ENCODE assay signal across 10 cellular contexts in the genomic region with DNA sequence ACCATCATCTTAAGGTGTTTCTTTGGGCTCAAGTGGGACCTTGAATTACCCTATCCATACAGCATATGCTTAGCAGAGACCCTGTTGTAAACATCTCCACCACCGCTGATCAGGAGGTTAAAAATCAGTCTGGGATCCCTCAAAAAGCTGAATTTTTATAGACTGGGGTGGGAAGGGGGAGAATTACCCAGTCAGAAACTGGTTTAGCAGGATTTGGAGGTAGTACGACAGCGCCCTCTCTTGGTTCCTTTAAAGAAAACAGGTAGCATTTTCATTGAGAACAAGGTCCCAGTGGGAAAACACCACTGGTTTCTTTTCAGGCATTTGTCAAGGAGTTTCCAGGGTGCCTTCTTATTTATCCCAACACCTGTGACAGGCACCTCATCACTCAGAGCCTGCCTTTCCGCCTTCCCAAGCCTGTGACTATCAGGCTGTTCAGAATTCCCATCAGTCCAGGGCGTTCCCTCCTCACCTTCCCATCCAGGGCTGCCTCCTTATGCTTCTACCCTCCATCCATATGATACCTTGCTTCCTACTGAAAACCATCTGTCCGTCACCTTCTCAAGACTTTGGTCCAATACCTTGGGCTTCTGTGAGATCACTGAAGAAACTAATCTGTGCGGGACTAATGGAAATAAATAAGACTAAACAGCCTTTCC.
A peak's percentile ranks its signal among the peaks of the same experiment; 100 is the strongest.
DNase-seq lines count a peak whose midpoint lies in the region; ATAC-seq and TF ChIP-seq lines count a peak whose summit lies in the region.
"Had no signal": no experiment of that assay in that cellular context is flagged by ENCODE, and none has a peak within 500 bp of the region (broad histone marks: within the 10 kb centered on the region; RNA-seq: fewer than 3 reads in every experiment).

No MANE protein-coding gene starts in this region.

- H3K27me3 ChIP-seq in OCI-LY3 (ENCODE audit: low read depth, low read length) (no peaks in the 10 kb centered on the region), suprapubic skin (peaks cover 7% of the 10 kb centered on the region)
- H3K27me3 ChIP-seq in CD8-positive, alpha-beta T cell (ENCODE audit: insufficient read depth, low read length): no peaks in the 10 kb centered on the region
- H3K27me3 ChIP-seq: esophagus muscularis mucosa had no signal

- intact Hi-C loops in CD8-positive, alpha-beta T cell (cut with DNase I, micrococcal nuclease): no loop called here

- no peak overlapping the region for H3K9ac ChIP-seq in OCI-LY3 (ENCODE audit: low read length)

- H3K4me1 Mint-ChIP-seq in CD8-positive, alpha-beta T cell (ENCODE audit: low read depth): no peaks in the 10 kb centered on the region

- TF ChIP-seq CTCF in OCI-LY3 (IDR thresholded peaks at IDR 0.05; ENCODE audit: low read depth, low read length) (peak; percentile 39), fibroblast of mammary gland (conservative IDR thresholded peaks at IDR 0.05; ENCODE audit: control insufficient read depth, insufficient read depth, low read depth, low read length) (peak; percentile 77), suprapubic skin (IDR thresholded peaks at IDR 0.05) (peak; percentile 5 to 38)
- no peak for TF ChIP-seq CTCF in CD8-positive, alpha-beta T cell (IDR thresholded peaks at IDR 0.05)

- H3K4me3 ChIP-seq in OCI-LY3 (ENCODE audit: low read length): no peak overlapping the region
- no peak overlapping the region for H3K4me3 ChIP-seq in fibroblast of mammary gland (ENCODE audit: control insufficient read depth, low read depth, low read length)
- H3K4me3 ChIP-seq in suprapubic skin: no peak overlapping the region
- no peak overlapping the region for H3K4me3 ChIP-seq in CD8-positive, alpha-beta T cell (ENCODE audit: low read depth, low read length)
- H3K4me3 ChIP-seq: esophagus muscularis mucosa, spleen had no signal

- H3K27ac ChIP-seq in OCI-LY3 (ENCODE audit: low read length): no peak overlapping the region
- no peak overlapping the region for H3K27ac ChIP-seq in suprapubic skin
- no peak overlapping the region for H3K27ac ChIP-seq in CD8-positive, alpha-beta T cell (ENCODE audit: low read depth, low read length)
- H3K27ac ChIP-seq: esophagus muscularis mucosa, spleen had no signal

- H3K4me3 Mint-ChIP-seq in CD8-positive, alpha-beta T cell: no peak overlapping the region

- no peak overlapping the region for H3K4me2 ChIP-seq in OCI-LY3 (ENCODE audit: low read length)

- CTCF ChIA-PET in CD8-positive, alpha-beta T cell (lab: Charles Lee): no interaction called here

- H3K79me2 ChIP-seq in OCI-LY3 (ENCODE audit: low read length): no peaks in the 10 kb centered on the region

- no peaks in the 10 kb centered on the region for H3K9me3 Mint-ChIP-seq in CD8-positive, alpha-beta T cell

- POLR2A ChIA-PET in CD8-positive, alpha-beta T cell (lab: Charles Lee): no interaction called here

- H3K4me1 ChIP-seq in OCI-LY3 (ENCODE audit: low read length) (peaks cover 19% of the 10 kb centered on the region), suprapubic skin (peaks cover 4% of the 10 kb centered on the region)
- H3K4me1 ChIP-seq in CD8-positive, alpha-beta T cell (ENCODE audit: insufficient read depth, low read length): no peaks in the 10 kb centered on the region
- H3K4me1 ChIP-seq: esophagus muscularis mucosa, spleen had no signal

- H3K36me3 Mint-ChIP-seq in CD8-positive, alpha-beta T cell: no peaks in the 10 kb centered on the region

- no peak for ATAC-seq in CD8-positive, alpha-beta T cell

- H3K9me3 ChIP-seq in OCI-LY3 (ENCODE audit: insufficient read depth, low read length) (no peaks in the 10 kb centered on the region), suprapubic skin (no peaks in the 10 kb centered on the region)
- no peaks in the 10 kb centered on the region for H3K9me3 ChIP-seq in CD8-positive, alpha-beta T cell (ENCODE audit: low read length)
- H3K9me3 ChIP-seq: esophagus muscularis mucosa, spleen had no signal

- no peak overlapping the region for H2AFZ ChIP-seq in OCI-LY3 (ENCODE audit: low read depth, low read length)

- no peaks in the 10 kb centered on the region for H4K20me1 ChIP-seq in OCI-LY3 (ENCODE audit: insufficient read depth, low read length)

- TF ChIP-seq POLR2A in suprapubic skin (IDR thresholded peaks at IDR 0.05): no peak

- no peaks in the 10 kb centered on the region for H3K36me3 ChIP-seq in OCI-LY3 (replicated peaks; ENCODE audit: low read depth, low read length)
- no peaks in the 10 kb centered on the region for H3K36me3 ChIP-seq in suprapubic skin
- no peaks in the 10 kb centered on the region for H3K36me3 ChIP-seq in CD8-positive, alpha-beta T cell (ENCODE audit: insufficient read depth, low read length)
- H3K36me3 ChIP-seq: esophagus muscularis mucosa, spleen had no signal

- H3K27me3 Mint-ChIP-seq in CD8-positive, alpha-beta T cell (ENCODE audit: low read depth): peaks cover 30% of the 10 kb centered on the region

- no peak overlapping the region for H3K27ac Mint-ChIP-seq in CD8-positive, alpha-beta T cell

- DNase-seq in NCI-H345 (lab: John Stamatoyannopoulos, UW): peak; percentile 24
- DNase-seq in NCI-H345 treated with DMSO at 0.1 percent for 48 hours (lab: John Stamatoyannopoulos, UW; ENCODE audit: unreplicated experiment): no peak
- peak; percentile 69 for DNase-seq in fibroblast of mammary gland (ENCODE audit: low read depth)
- DNase-seq in suprapubic skin (ENCODE audit: low spot score in 2 of 2): no peak
- DNase-seq in CD8-positive, alpha-beta T cell: no peak
- DNase-seq in NCI-H226: no peak
- DNase-seq in NCI-H1930 (lab: John Stamatoyannopoulos, UW): no peak
- DNase-seq: spleen had no signal

- no peak for TF ChIP-seq EP300 in suprapubic skin (IDR thresholded peaks at IDR 0.05)

- WGBS in suprapubic skin: 40% methylated on average over 7 of the region's 7 CpGs

Comparison
In these comparisons a context has a peak if more than half of its experiments do, and no peak if none do; other contexts are left out.
1. DNase-seq: peak in NCI-H345 (single experiment) and fibroblast of mammary gland (single experiment); none in NCI-H345 treated with DMSO at 0.1 percent for 48 hours (single experiment), suprapubic skin (0 of 2), CD8-positive, alpha-beta T cell (0 of 7), NCI-H226 (single experiment) and NCI-H1930 (0 of 2).